8 cellular contexts compared by ENCODE assay signal in genomic region chr6:152338335-152339125, GRCh38.
DNase-seq lines count a peak whose midpoint lies in the region; ATAC-seq and TF ChIP-seq lines count a peak whose summit lies in the region.

No MANE protein-coding gene starts in this region.

- DNase-seq in NCI-H2171 treated with DMSO at 0.1 percent for 48 hours (lab: John Stamatoyannopoulos, UW) (peak; percentile 44), NCI-H2171 (lab: John Stamatoyannopoulos, UW) (no peak), NCI-H146 treated with DMSO at 0.1 percent for 48 hours (lab: John Stamatoyannopoulos, UW; ENCODE audit: unreplicated experiment) (peak; percentile 22), epithelial cell of proximal tubule (ENCODE audit: low read depth) (no peak), neural crest cell (ENCODE audit: low read depth, low spot score) (peak; percentile 57), stromal cell of bone marrow (ENCODE audit: low read depth) (peak; percentile 15)
- peak in 2 of 3 experiments; percentile 11 to 20 for DNase-seq in activated CD8-positive, alpha-beta memory T cell treated with anti-CD3 and anti-CD28 coated beads for 48 hours (ENCODE audit: low read depth in 2 of 3, low spot score in 2 of 3)

- peak; percentile 89 for ATAC-seq in HG02588 (IDR thresholded peaks at IDR 0.05; ENCODE audit: unreplicated experiment)

- H3K4me1 Mint-ChIP-seq in neural crest cell = no peaks in the 10 kb centered on the region

- no peaks in the 10 kb centered on the region for H3K27me3 Mint-ChIP-seq in neural crest cell (ENCODE audit: low read depth)

- H3K36me3 Mint-ChIP-seq in neural crest cell (ENCODE audit: low read depth) = peaks cover 2% of the 10 kb centered on the region

- TF ChIP-seq CTCF in epithelial cell of proximal tubule (conservative IDR thresholded peaks at IDR 0.05; ENCODE audit: low read depth, low read length) (peak; percentile 85), neural crest cell (conservative IDR thresholded peaks at IDR 0.05) (peak; percentile 81)

- H3K27ac Mint-ChIP-seq in neural crest cell (ENCODE audit: unreplicated experiment) = no peak overlapping the region

- no peaks in the 10 kb centered on the region for H3K9me3 Mint-ChIP-seq in neural crest cell

- no peak overlapping the region for H3K4me3 ChIP-seq in epithelial cell of proximal tubule (ENCODE audit: low read depth, low read length)

- no peak overlapping the region for H3K4me3 Mint-ChIP-seq in neural crest cell

Comparison
In these comparisons a context has a peak if more than half of its experiments do, and no peak if none do; other contexts are left out.
1. DNase-seq: peak in NCI-H2171 treated with DMSO at 0.1 percent for 48 hours (single experiment), NCI-H146 treated with DMSO at 0.1 percent for 48 hours (single experiment), activated CD8-positive, alpha-beta memory T cell treated with anti-CD3 and anti-CD28 coated beads for 48 hours (2 of 3), neural crest cell (single experiment) and stromal cell of bone marrow (single experiment); none in NCI-H2171 (single experiment) and epithelial cell of proximal tubule (single experiment).